ENCODE assay signal across 9 cellular contexts in genomic region chr22:46055176-46055850, GRCh38.
DNase-seq lines count a peak whose midpoint lies in the region; ATAC-seq, FAIRE-seq and TF ChIP-seq lines count a peak whose summit lies in the region.
"Had no signal": no experiment of that assay in that cellular context is flagged by ENCODE, and none has a peak within 500 bp of the region (broad histone marks: within the 10 kb centered on the region; RNA-seq: fewer than 3 reads in every experiment).

No MANE protein-coding gene starts in this region.

- ATAC-seq in GM12878 (no peak), lung (ENCODE audit: insufficient read depth, low FRiP score) (no peak), HG03460 (IDR thresholded peaks at IDR 0.05; ENCODE audit: unreplicated experiment) (no peak)

- peak overlapping the region; percentile 88 for H3K4me2 ChIP-seq in GM12878 (ENCODE audit: control insufficient read depth, insufficient read depth)

- FAIRE-seq in GM12878 (lab: Jason Lieb, UNC) (no peak), frontal cortex (lab: Jason Lieb, UNC) (no peak)

- TF ChIP-seq CTCF in GM12878 (IDR thresholded peaks at IDR 0.05 in 2 of 3, conservative IDR thresholded peaks at IDR 0.05 in 1 of 3; ENCODE audit: control insufficient read depth in 2 of 3, extremely low read depth in 1 of 3, insufficient read depth in 1 of 3, low read depth in 3 of 3, low read length in 3 of 3) (no peak), lung (IDR thresholded peaks at IDR 0.05; ENCODE audit: control extremely low read depth, extremely low read depth) (no peak)

- H3K9me3 ChIP-seq in GM12878 (replicated peaks; ENCODE audit: control insufficient read depth, insufficient read depth, low read length) = no peaks in the 10 kb centered on the region
- H3K9me3 ChIP-seq in lung (ENCODE audit: control insufficient read depth in 2 of 2, insufficient read depth in 1 of 2, low read length in 1 of 2) = no peaks in the 10 kb centered on the region

- WGBS in GM12878 (ENCODE audit: insufficient coverage, insufficient replicate concordance, low lambda C conversion rate, missing lambda C conversion rate) = 62% methylated on average over 16 of the region's 16 CpGs
- 37 to 70% methylated on average over 16 of the region's 16 CpGs for WGBS in lung, 2 donors
- WGBS in urinary bladder = 46% methylated on average over 16 of the region's 16 CpGs

- TF ChIP-seq RAD21 in GM12878 (IDR thresholded peaks at IDR 0.05; ENCODE audit: insufficient read depth, low read depth, low read length) = no peak

- no peaks in the 10 kb centered on the region for H4K20me1 ChIP-seq in GM12878 (ENCODE audit: control insufficient read depth, insufficient read depth)

- no peak overlapping the region for H3K9ac ChIP-seq in GM12878 (ENCODE audit: control insufficient read depth, insufficient read depth, low read length)

- no peaks in the 10 kb centered on the region for H3K36me3 ChIP-seq in GM12878 (ENCODE audit: control insufficient read depth in 2 of 2, insufficient read depth in 2 of 2, low read length in 1 of 2)
- H3K36me3 ChIP-seq in lung (ENCODE audit: control insufficient read depth in 2 of 2, insufficient read depth in 2 of 2, low read length in 2 of 2) = no peaks in the 10 kb centered on the region
- H3K36me3 ChIP-seq in urinary bladder (ENCODE audit: insufficient read depth) = no peaks in the 10 kb centered on the region

- RAD21 ChIA-PET in GM12878 (lab: Charles Lee; ENCODE audit: unreplicated experiment) = interaction anchor here (0.5 kb wide), 1 partner anchor 20 kb away, joined by 4 read pairs; no protein-coding TSS in a partner anchor

- POLR2A ChIA-PET in GM12878 (lab: Charles Lee) = no interaction called here

- H3K79me2 ChIP-seq in GM12878 (ENCODE audit: control insufficient read depth, insufficient read depth, low read length) = peaks cover 6% of the 10 kb centered on the region

- SMC1A ChIA-PET in GM12878 (lab: Charles Lee; ENCODE audit: uncharacterized antibody, unreplicated experiment) = no interaction called here

- CTCF ChIA-PET in GM12878 (lab: Yijun Ruan, JAX) = no interaction called here

- TF ChIP-seq EP300 in GM12878 (IDR thresholded peaks at IDR 0.05; ENCODE audit: borderline replicate concordance in 1 of 2, control insufficient read depth in 1 of 2, low read depth in 2 of 2, low read length in 2 of 2) = no peak

- peak; percentile 46 for DNase-seq in activated T-cell treated with anti-CD3 and anti-CD28 coated beads, Interleukin-2, amount 50 U/mL, for 24 hours
- no peak for DNase-seq in activated T-cell treated with anti-CD3 and anti-CD28 coated beads, Interleukin-2, amount 50 U/mL, for 1 hour
- DNase-seq in GM12878 (ENCODE audit: low read depth, low spot score) (no peak), lung (ENCODE audit: low spot score) (peak; percentile 40), frontal cortex (ENCODE audit: low spot score in 2 of 2) (no peak), GM19238 (ENCODE audit: insufficient read length, low spot score) (no peak)
- DNase-seq: NCI-H1092 had no signal

- no peaks in the 10 kb centered on the region; a peak in 1 of 4 replicates for H3K27me3 ChIP-seq in GM12878 (replicated peaks in 1 of 2; ENCODE audit: control insufficient read depth in 2 of 2, insufficient read depth in 2 of 2, low read length in 1 of 2)
- H3K27me3 ChIP-seq in lung (ENCODE audit: control insufficient read depth, insufficient read depth) = no peaks in the 10 kb centered on the region

- H3K27ac ChIP-seq in GM12878 (ENCODE audit: control insufficient read depth, insufficient read depth) (no peak overlapping the region), lung (ENCODE audit: low read depth in 1 of 2, low read length in 1 of 2) (peak overlapping the region; percentile 90 to 93), urinary bladder (ENCODE audit: low read depth) (peak overlapping the region; percentile 78)

- H3K9me3 Mint-ChIP-seq in activated T-cell treated with anti-CD3 and anti-CD28 coated beads, Interleukin-2, amount 50 U/mL, for 24 hours = no peaks in the 10 kb centered on the region

- H3K4me1 ChIP-seq in GM12878 (ENCODE audit: control insufficient read depth, insufficient read depth, low read length) = peaks cover 34% of the 10 kb centered on the region
- H3K4me1 ChIP-seq in lung (ENCODE audit: control insufficient read depth in 2 of 2, insufficient read depth in 2 of 2, low read length in 2 of 2) = peaks cover 10 to 33% of the 10 kb centered on the region in 2 donors
- H3K4me1 ChIP-seq in urinary bladder (ENCODE audit: insufficient read depth) = no peaks in the 10 kb centered on the region

- in situ Hi-C loops in GM12878 (cut with MboI) = no loop called here

- H3K4me3 Mint-ChIP-seq in activated T-cell treated with anti-CD3 and anti-CD28 coated beads, Interleukin-2, amount 50 U/mL, for 24 hours = peak overlapping the region; percentile 86

- peaks cover 59% of the 10 kb centered on the region for H3K4me1 Mint-ChIP-seq in activated T-cell treated with anti-CD3 and anti-CD28 coated beads, Interleukin-2, amount 50 U/mL, for 24 hours (ENCODE audit: low read depth)

- H3K4me3 ChIP-seq in GM12878 (no peak overlapping the region), lung (peak overlapping the region; percentile 32), urinary bladder (ENCODE audit: low read depth, low read length) (no peak overlapping the region)

- no TSS peak for BruUV-seq in GM12878 (replicated peaks; lab: Mats Ljungman, UMichigan)

- peaks cover 7% of the 10 kb centered on the region for H3K36me3 Mint-ChIP-seq in activated T-cell treated with anti-CD3 and anti-CD28 coated beads, Interleukin-2, amount 50 U/mL, for 24 hours (ENCODE audit: low read depth)

- intact Hi-C loops in GM12878 (cut with micrococcal nuclease; ENCODE audit: unreplicated experiment) = no loop called here

- H2AFZ ChIP-seq in GM12878 (ENCODE audit: control insufficient read depth, low read depth, low read length) = no peak overlapping the region

- TF ChIP-seq POLR2A in GM12878 (IDR thresholded peaks at IDR 0.05; ENCODE audit: low read depth, low read length) = no peak

- H3K27ac Mint-ChIP-seq in activated T-cell treated with anti-CD3 and anti-CD28 coated beads, Interleukin-2, amount 50 U/mL, for 24 hours = peak overlapping the region; percentile 95

- no peaks in the 10 kb centered on the region for H3K27me3 Mint-ChIP-seq in activated T-cell treated with anti-CD3 and anti-CD28 coated beads, Interleukin-2, amount 50 U/mL, for 24 hours

TF ChIP-seq in GM12878, 131 proteins besides CTCF, POLR2A, EP300 and RAD21 (continues in another document):
- TF ChIP-seq PKNOX1 (IDR thresholded peaks at IDR 0.05) (no peak), ZBTB4 (CRISPR knock-in tag; IDR thresholded peaks at IDR 0.05) (no peak), BCL3 (IDR thresholded peaks at IDR 0.05; ENCODE audit: borderline replicate concordance, insufficient read depth, low read depth, low read length, poor library complexity, severe bottlenecking) (no peak), SMARCA5 (IDR thresholded peaks at IDR 0.05) (no peak), CREM (IDR thresholded peaks at IDR 0.05; ENCODE audit: low read depth) (no peak), MYC (IDR thresholded peaks at IDR 0.05; ENCODE audit: insufficient read depth, insufficient read length, insufficient replicate concordance, low read length, severe bottlenecking) (no peak)

Comparison
In these comparisons a context has a peak if more than half of its experiments do, and no peak if none do; other contexts are left out.
1. DNase-seq: peak in activated T-cell treated with anti-CD3 and anti-CD28 coated beads, Interleukin-2, amount 50 U/mL, for 24 hours (single experiment) and lung (single experiment); none in activated T-cell treated with anti-CD3 and anti-CD28 coated beads, Interleukin-2, amount 50 U/mL, for 1 hour (single experiment), GM12878 (single experiment), frontal cortex (0 of 2) and GM19238 (single experiment).